ENCODE assay signal across 24 cellular contexts in the genomic region with DNA sequence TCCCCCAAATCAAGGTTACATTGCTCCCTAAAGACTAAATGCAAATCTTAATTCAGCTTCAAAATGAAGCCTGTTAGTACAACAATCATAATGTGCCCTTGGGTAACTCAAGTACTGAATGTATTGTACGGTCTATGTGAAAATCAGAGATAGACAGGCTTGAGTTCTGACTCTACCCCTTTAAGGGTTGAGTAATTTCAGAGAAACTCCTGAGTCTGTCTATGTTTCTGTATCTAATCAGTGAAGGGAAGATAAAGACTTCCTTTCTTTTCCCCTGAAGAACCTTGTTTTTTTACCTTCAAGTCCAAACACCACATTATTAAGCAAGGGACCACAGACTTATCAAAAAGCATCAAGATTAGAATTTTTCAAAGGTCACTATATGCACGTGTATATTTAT.
DNase-seq lines count a peak whose midpoint lies in the region; ATAC-seq and TF ChIP-seq lines count a peak whose summit lies in the region.
"Had no signal": no experiment of that assay in that cellular context is flagged by ENCODE, and none has a peak within 500 bp of the region (broad histone marks: within the 10 kb centered on the region; RNA-seq: fewer than 3 reads in every experiment).

No MANE protein-coding gene starts in this region.

- no peak overlapping the region for H3K9ac ChIP-seq in MM.1S (ENCODE audit: low read length)
- H3K9ac ChIP-seq: SK-N-SH had no signal

- H3K4me3 ChIP-seq in choroid plexus epithelial cell (ENCODE audit: low read depth, low read length): no peak overlapping the region
- no peak overlapping the region for H3K4me3 ChIP-seq in MM.1S (ENCODE audit: low read length)

- no peak for TF ChIP-seq CTCF in choroid plexus epithelial cell (conservative IDR thresholded peaks at IDR 0.05; ENCODE audit: low read depth, low read length)
- TF ChIP-seq CTCF in MM.1S (IDR thresholded peaks at IDR 0.05; ENCODE audit: low read length): no peak

- no peaks in the 10 kb centered on the region for H3K27me3 ChIP-seq in MM.1S (replicated peaks; ENCODE audit: insufficient read depth, low read length)

- no peaks in the 10 kb centered on the region for H3K9me2 ChIP-seq in MM.1S (replicated peaks; ENCODE audit: insufficient read depth, low read length)
- H3K9me2 ChIP-seq: SK-N-SH had no signal

- H3K4me1 ChIP-seq in MM.1S (ENCODE audit: low read length): no peaks in the 10 kb centered on the region

- H3K27ac ChIP-seq in MM.1S (ENCODE audit: low read length): no peak overlapping the region
- H3K27ac ChIP-seq: HL-60 had no signal

- ATAC-seq in GM21576 (IDR thresholded peaks at IDR 0.05; ENCODE audit: unreplicated experiment): no peak
- ATAC-seq in stimulated activated naive CD8-positive, alpha-beta T cell treated with anti-CD3 and anti-CD28 coated beads, Interleukin-15, Interleukin-2, amounts not matched to agents 100 U/mL and 50 U/mL, for 24 hours: no peak
- ATAC-seq: HCT116, PC-3 had no signal

- H3K4me2 ChIP-seq in MM.1S (ENCODE audit: low read depth, low read length): no peak overlapping the region
- H3K4me2 ChIP-seq: SK-N-SH had no signal

- no peak overlapping the region for H2AFZ ChIP-seq in MM.1S (ENCODE audit: low read length)

- H3K79me2 ChIP-seq in MM.1S (ENCODE audit: low read length): no peaks in the 10 kb centered on the region

- H3F3A ChIP-seq in MM.1S (ENCODE audit: insufficient read depth, low read length): no peaks in the 10 kb centered on the region

- H3K36me3 ChIP-seq in MM.1S (replicated peaks; ENCODE audit: insufficient read depth, low read length): no peaks in the 10 kb centered on the region

- DNase-seq in amniotic epithelial cell (ENCODE audit: low read depth) (peak; percentile 91), choroid plexus epithelial cell (ENCODE audit: low read depth) (peak; percentile 57), kidney tubule cell (ENCODE audit: low spot score) (peak; percentile 32), mucosa of gallbladder (ENCODE audit: low spot score) (no peak), MM.1S (no peak)
- DNase-seq in stimulated activated naive CD8-positive, alpha-beta T cell treated with anti-CD3 and anti-CD28 coated beads, Interleukin-15, Interleukin-2, amounts not matched to agents 100 U/mL and 50 U/mL, for 24 hours: no peak
- DNase-seq: C1 segment of cervical spinal cord; CD4-positive, alpha-beta memory T cell; DMS 273 treated with DMSO at 0.1 percent for 48 hours; DMS79; GF-D8; NCI-H1092 treated with DMSO at 0.1 percent for 48 hours; NCI-H1436; NCI-H187; NCI-H2081 treated with DMSO at 0.1 percent for 48 hours; NCI-H2171; NCI-H345; NCI-H524; NCI-H748 treated with DMSO at 0.1 percent for 48 hours; PC-3; SK-N-SH had no signal

- no peaks in the 10 kb centered on the region for H3K9me3 ChIP-seq in MM.1S (replicated peaks; ENCODE audit: insufficient read depth, low read length)
- H3K9me3 ChIP-seq: SK-N-SH had no signal

- H4K20me1 ChIP-seq in MM.1S (ENCODE audit: insufficient read depth, low read length): no peaks in the 10 kb centered on the region

Comparison
In these comparisons a context has a peak if more than half of its experiments do, and no peak if none do; other contexts are left out.
1. DNase-seq: peak in amniotic epithelial cell (single experiment), choroid plexus epithelial cell (single experiment) and kidney tubule cell (single experiment); none in mucosa of gallbladder (single experiment), MM.1S (single experiment) and stimulated activated naive CD8-positive, alpha-beta T cell treated with anti-CD3 and anti-CD28 coated beads, Interleukin-15, Interleukin-2, amounts not matched to agents 100 U/mL and 50 U/mL, for 24 hours (single experiment).